28 cellular contexts compared by ENCODE assay signal in the genomic region with DNA sequence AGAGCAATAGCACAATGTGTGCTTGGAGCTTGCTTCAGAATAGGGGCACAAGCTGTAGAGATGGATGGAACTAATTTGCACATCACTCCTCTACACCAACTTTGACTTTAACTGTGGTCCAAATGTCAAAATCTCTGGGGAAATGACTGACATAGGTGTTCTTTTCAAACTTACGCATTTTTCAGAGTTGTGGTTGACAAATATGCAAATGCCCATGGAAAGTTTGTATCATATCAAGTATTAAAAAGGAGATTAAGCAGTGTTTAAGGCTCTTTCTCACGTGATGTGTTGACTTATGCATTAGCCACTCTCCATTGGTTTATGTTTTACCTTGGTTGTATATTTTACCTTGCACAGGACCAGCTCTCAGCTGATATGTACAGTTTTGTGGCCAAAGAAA.
A peak's percentile ranks its signal among the peaks of the same experiment; 100 is the strongest.
DNase-seq lines count a peak whose midpoint lies in the region; ATAC-seq and TF ChIP-seq lines count a peak whose summit lies in the region.
"Had no signal": no experiment of that assay in that cellular context is flagged by ENCODE, and none has a peak within 500 bp of the region (broad histone marks: within the 10 kb centered on the region; RNA-seq: fewer than 3 reads in every experiment).

No MANE protein-coding gene starts in this region.

- no peaks in the 10 kb centered on the region for H3K9me3 Mint-ChIP-seq in activated naive CD8-positive, alpha-beta T cell treated with anti-CD3 and anti-CD28 coated beads, Interleukin-2, amount 50 U/mL, for 24 hours
- H3K9me3 Mint-ChIP-seq in activated naive CD8-positive, alpha-beta T cell treated with anti-CD3 and anti-CD28 coated beads for 36 hours: peaks cover 3% of the 10 kb centered on the region
- H3K9me3 Mint-ChIP-seq in stimulated activated naive B cell treated with anti-CD40 and anti-IgM and Interleukin-4, amounts not matched to agents 10 μg/mL and 1 μg/mL and 100 μg/mL, for 72 hours: peaks cover 0 to 4% of the 10 kb centered on the region in 2 donors
- H3K9me3 Mint-ChIP-seq in endodermal cell: peaks cover 11% of the 10 kb centered on the region

- TF ChIP-seq CTCF in SU-DHL-6 (IDR thresholded peaks at IDR 0.05; ENCODE audit: insufficient read depth, low read length, poor library complexity, severe bottlenecking) (no peak), endodermal cell (conservative IDR thresholded peaks at IDR 0.05) (no peak)

- H3K9ac ChIP-seq in SU-DHL-6 (ENCODE audit: low read length): no peak overlapping the region
- no peak overlapping the region for H3K9ac ChIP-seq in endodermal cell (ENCODE audit: extremely low read depth, low read length, poor library complexity, severe bottlenecking)
- H3K9ac ChIP-seq: KMS-11 had no signal

- no peaks in the 10 kb centered on the region for H3K27me3 ChIP-seq in SU-DHL-6 (ENCODE audit: low read length)
- H3K27me3 ChIP-seq in endodermal cell (ENCODE audit: control insufficient read depth, insufficient read depth, low read length, poor library complexity, severe bottlenecking): no peaks in the 10 kb centered on the region
- H3K27me3 ChIP-seq: BE2C, Peyer's patch had no signal

- no peaks in the 10 kb centered on the region for H3K9me2 ChIP-seq in SU-DHL-6 (replicated peaks; ENCODE audit: insufficient read depth, low read length)

- peak; percentile 54 for ATAC-seq in activated naive CD8-positive, alpha-beta T cell treated with anti-CD3 and anti-CD28 coated beads, Interleukin-2, amount 50 U/mL, for 24 hours
- ATAC-seq in HG02885 (IDR thresholded peaks at IDR 0.05; ENCODE audit: poor library complexity, unreplicated experiment) (peak; percentile 64), HG02610 (IDR thresholded peaks at IDR 0.05; ENCODE audit: unreplicated experiment) (no peak)
- ATAC-seq in stimulated activated naive B cell treated with anti-CD40 and anti-IgM and Interleukin-4, amounts not matched to agents 10 μg/mL and 1 μg/mL and 100 μg/mL, for 72 hours (replicated peaks): peak; percentile 85 to 88

- peak overlapping the region; percentile 29 for H3K4me2 ChIP-seq in SU-DHL-6 (ENCODE audit: low read depth, low read length, poor library complexity, severe bottlenecking)
- H3K4me2 ChIP-seq: KMS-11 had no signal

- no peaks in the 10 kb centered on the region for H3K36me3 ChIP-seq in SU-DHL-6 (ENCODE audit: low read length)
- H3K36me3 ChIP-seq in endodermal cell (ENCODE audit: control insufficient read depth, insufficient read depth, low read length): no peaks in the 10 kb centered on the region
- H3K36me3 ChIP-seq: BE2C, Peyer's patch had no signal

- no peak overlapping the region for H3K4me3 Mint-ChIP-seq in activated naive CD8-positive, alpha-beta T cell treated with anti-CD3 and anti-CD28 coated beads, Interleukin-2, amount 50 U/mL, for 24 hours
- no peak overlapping the region for H3K4me3 Mint-ChIP-seq in activated naive CD8-positive, alpha-beta T cell treated with anti-CD3 and anti-CD28 coated beads for 36 hours
- H3K4me3 Mint-ChIP-seq in stimulated activated naive B cell treated with anti-CD40 and anti-IgM and Interleukin-4, amounts not matched to agents 10 μg/mL and 1 μg/mL and 100 μg/mL, for 72 hours: no peak overlapping the region
- no peak overlapping the region for H3K4me3 Mint-ChIP-seq in endodermal cell
- H3K4me3 Mint-ChIP-seq: CD14-positive monocyte; CD8-positive, alpha-beta memory T cell; IgD-negative memory B cell; T-helper 1 cell treated with Interleukin-12 subunit alpha and Interleukin-12 subunit beta and Interleukin-4 antibody, amounts not matched to agents 30 μg/mL and 1 μg/mL, for 36 hours had no signal

- no peaks in the 10 kb centered on the region for H3F3A ChIP-seq in SU-DHL-6 (ENCODE audit: insufficient read depth)

- no peaks in the 10 kb centered on the region for H3K4me1 ChIP-seq in endodermal cell (ENCODE audit: control insufficient read depth, insufficient read depth, low read length)
- H3K4me1 ChIP-seq: BE2C, Peyer's patch had no signal

- peaks cover 1% of the 10 kb centered on the region for H3K27me3 Mint-ChIP-seq in activated naive CD8-positive, alpha-beta T cell treated with anti-CD3 and anti-CD28 coated beads, Interleukin-2, amount 50 U/mL, for 24 hours
- H3K27me3 Mint-ChIP-seq in activated naive CD8-positive, alpha-beta T cell treated with anti-CD3 and anti-CD28 coated beads for 36 hours: peaks cover 17% of the 10 kb centered on the region
- no peaks in the 10 kb centered on the region for H3K27me3 Mint-ChIP-seq in stimulated activated naive B cell treated with anti-CD40 and anti-IgM and Interleukin-4, amounts not matched to agents 10 μg/mL and 1 μg/mL and 100 μg/mL, for 72 hours
- no peaks in the 10 kb centered on the region for H3K27me3 Mint-ChIP-seq in endodermal cell (ENCODE audit: insufficient read depth)
- H3K27me3 Mint-ChIP-seq: IgD-negative memory B cell had no signal

- H3K79me2 ChIP-seq in SU-DHL-6 (ENCODE audit: insufficient read depth, low read length): no peaks in the 10 kb centered on the region

- no peak overlapping the region for H2AFZ ChIP-seq in SU-DHL-6 (ENCODE audit: low read depth, low read length, severe bottlenecking)

- H3K4me3 ChIP-seq in SU-DHL-6 (ENCODE audit: insufficient read depth, low read length, poor library complexity, severe bottlenecking) (no peak overlapping the region), endodermal cell (ENCODE audit: low read length) (no peak overlapping the region)
- H3K4me3 ChIP-seq: Peyer's patch had no signal

- no peaks in the 10 kb centered on the region for H3K36me3 Mint-ChIP-seq in activated naive CD8-positive, alpha-beta T cell treated with anti-CD3 and anti-CD28 coated beads, Interleukin-2, amount 50 U/mL, for 24 hours (ENCODE audit: low read depth)
- H3K36me3 Mint-ChIP-seq in activated naive CD8-positive, alpha-beta T cell treated with anti-CD3 and anti-CD28 coated beads for 36 hours: no peaks in the 10 kb centered on the region
- H3K36me3 Mint-ChIP-seq in stimulated activated naive B cell treated with anti-CD40 and anti-IgM and Interleukin-4, amounts not matched to agents 10 μg/mL and 1 μg/mL and 100 μg/mL, for 72 hours: peaks cover 0 to 3% of the 10 kb centered on the region in 2 donors
- peaks cover 24% of the 10 kb centered on the region for H3K36me3 Mint-ChIP-seq in endodermal cell (ENCODE audit: low read depth)
- H3K36me3 Mint-ChIP-seq: CD14-positive monocyte; CD8-positive, alpha-beta memory T cell had no signal

- no peak for DNase-seq in activated naive CD8-positive, alpha-beta T cell treated with anti-CD3 and anti-CD28 coated beads, Interleukin-2, amount 50 U/mL, for 24 hours
- DNase-seq in activated naive CD8-positive, alpha-beta T cell treated with anti-CD3 and anti-CD28 coated beads for 36 hours: no peak
- DNase-seq in stimulated activated naive B cell treated with anti-CD40 and anti-IgM and Interleukin-4, amounts not matched to agents 10 μg/mL and 1 μg/mL and 100 μg/mL, for 72 hours: peak; percentile 1
- DNase-seq in mucosa of gallbladder (ENCODE audit: low spot score): no peak
- no peak for DNase-seq in endodermal cell
- DNase-seq: BE2C; CD8-positive, alpha-beta memory T cell; DMS 273 treated with DMSO at 0.1 percent for 48 hours; DMS79; GF-D8; HCEC 1CT; NCI-H1105; NCI-H146; NCI-H2029; NCI-H446; NCI-H524 treated with DMSO at 0.1 percent for 48 hours; OCI-M1; Peyer's patch; SHP77 treated with DMSO at 0.1 percent for 48 hours had no signal

- H3K9me3 ChIP-seq in SU-DHL-6 (ENCODE audit: insufficient read depth, low read length) (no peaks in the 10 kb centered on the region; the same call in 1 of the 2 replicates), endodermal cell (ENCODE audit: control insufficient read depth, low read length) (no peaks in the 10 kb centered on the region)
- H3K9me3 ChIP-seq: BE2C, Peyer's patch had no signal

- H3K27ac ChIP-seq in SU-DHL-6 (ENCODE audit: low read depth, low read length) (peak overlapping the region; percentile 52), endodermal cell (ENCODE audit: low read depth, low read length) (no peak overlapping the region)
- H3K27ac ChIP-seq: 22Rv1, HL-60, KMS-11, Peyer's patch had no signal

- WGBS in endodermal cell (ENCODE audit: insufficient coverage in 1 of 2, insufficient read length in 1 of 2), 2 experiments: 95 to 100% methylated on average over 2 of the region's 2 CpGs

- no peaks in the 10 kb centered on the region for H3K4me1 Mint-ChIP-seq in activated naive CD8-positive, alpha-beta T cell treated with anti-CD3 and anti-CD28 coated beads, Interleukin-2, amount 50 U/mL, for 24 hours
- no peaks in the 10 kb centered on the region for H3K4me1 Mint-ChIP-seq in activated naive CD8-positive, alpha-beta T cell treated with anti-CD3 and anti-CD28 coated beads for 36 hours
- H3K4me1 Mint-ChIP-seq in stimulated activated naive B cell treated with anti-CD40 and anti-IgM and Interleukin-4, amounts not matched to agents 10 μg/mL and 1 μg/mL and 100 μg/mL, for 72 hours: peaks cover 3 to 12% of the 10 kb centered on the region in 2 donors
- H3K4me1 Mint-ChIP-seq in endodermal cell: no peaks in the 10 kb centered on the region
- H3K4me1 Mint-ChIP-seq: CD14-positive monocyte; CD8-positive, alpha-beta memory T cell had no signal

- H4K20me1 ChIP-seq in SU-DHL-6 (ENCODE audit: low read depth, low read length): no peaks in the 10 kb centered on the region

- no peak overlapping the region for H3K27ac Mint-ChIP-seq in activated naive CD8-positive, alpha-beta T cell treated with anti-CD3 and anti-CD28 coated beads, Interleukin-2, amount 50 U/mL, for 24 hours
- no peak overlapping the region for H3K27ac Mint-ChIP-seq in activated naive CD8-positive, alpha-beta T cell treated with anti-CD3 and anti-CD28 coated beads for 36 hours
- H3K27ac Mint-ChIP-seq in stimulated activated naive B cell treated with anti-CD40 and anti-IgM and Interleukin-4, amounts not matched to agents 10 μg/mL and 1 μg/mL and 100 μg/mL, for 72 hours: no peak overlapping the region
- H3K27ac Mint-ChIP-seq in endodermal cell: no peak overlapping the region
- H3K27ac Mint-ChIP-seq: CD14-positive monocyte; CD8-positive, alpha-beta memory T cell; IgD-negative memory B cell; T-helper 1 cell treated with Interleukin-12 subunit alpha and Interleukin-12 subunit beta and Interleukin-4 antibody, amounts not matched to agents 30 μg/mL and 1 μg/mL, for 36 hours had no signal
